8 cellular contexts compared by ENCODE assay signal in the genomic region with DNA sequence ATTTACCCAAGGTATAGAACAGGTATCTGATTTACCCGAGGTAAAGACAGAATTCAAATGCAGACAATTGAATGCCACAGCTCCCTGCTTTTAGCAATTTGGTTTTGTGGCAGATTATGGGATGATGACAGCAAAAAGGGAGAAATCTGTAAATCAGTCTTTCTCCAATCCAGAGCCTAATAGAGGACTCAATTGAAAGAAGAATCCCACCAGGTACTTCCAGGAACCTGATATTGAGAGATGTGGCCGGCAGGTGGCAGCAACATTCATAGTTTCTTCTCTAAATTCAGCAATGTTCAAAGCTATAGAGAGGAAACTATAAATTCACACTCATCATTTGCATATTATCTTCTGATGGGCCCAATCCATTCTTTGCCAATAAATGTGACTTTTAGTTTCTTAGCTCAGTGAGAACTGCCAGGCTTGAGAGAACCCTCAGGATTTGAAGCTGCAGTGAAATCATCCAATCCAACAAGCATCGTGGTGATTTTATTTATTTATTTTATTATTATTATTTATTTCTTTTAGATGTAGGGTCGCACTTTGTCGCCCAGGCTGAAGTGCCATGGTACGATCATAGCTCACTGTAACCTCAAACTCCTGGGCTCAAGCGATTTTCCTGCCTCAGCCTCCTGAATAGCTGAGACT. TPM values are rescaled to one million over a fixed set of nuclear protein-coding genes. Genes with fewer than 3 reads are reported as not detected.
A peak's percentile ranks its signal among the peaks of the same experiment; 100 is the strongest.
DNase-seq lines count a peak whose midpoint lies in the region; ATAC-seq and TF ChIP-seq lines count a peak whose summit lies in the region.

No MANE protein-coding gene starts in this region.

- no peaks in the 10 kb centered on the region for H3K9me3 Mint-ChIP-seq in activated naive CD4-positive, alpha-beta T cell treated with anti-CD3 and anti-CD28 coated beads, Interleukin-2, amount 50 U/mL, for 72 hours

- H3K79me2 ChIP-seq in SU-DHL-6 (ENCODE audit: insufficient read depth, low read length), result no peaks in the 10 kb centered on the region

- intact Hi-C loops in left ventricle myocardium inferior (cut with micrococcal nuclease) (loop anchor here (10.0 kb wide), 1 partner anchor 245 kb away; no protein-coding TSS in a partner anchor), sigmoid colon (cut with DNase I) (loop anchor here (5.0 kb wide), 2 partner anchors 243 to 518 kb away; no protein-coding TSS in a partner anchor)

- H3K27ac ChIP-seq in SU-DHL-6 (ENCODE audit: low read depth, low read length) (no peak overlapping the region), left ventricle myocardium inferior (replicated peaks) (no peak overlapping the region), sigmoid colon (no peak overlapping the region)

- no peak overlapping the region for H3K4me3 ChIP-seq in SU-DHL-6 (ENCODE audit: insufficient read depth, low read length, poor library complexity, severe bottlenecking)
- H3K4me3 ChIP-seq in left ventricle myocardium inferior, result no peak overlapping the region
- H3K4me3 ChIP-seq in sigmoid colon, result no peak overlapping the region

- peak; percentile 74 for TF ChIP-seq CTCF in SU-DHL-6 (IDR thresholded peaks at IDR 0.05; ENCODE audit: insufficient read depth, low read length, poor library complexity, severe bottlenecking)
- TF ChIP-seq CTCF in left ventricle myocardium inferior (IDR thresholded peaks at IDR 0.05; ENCODE audit: borderline replicate concordance), result peak; percentile 77
- TF ChIP-seq CTCF in sigmoid colon (IDR thresholded peaks at IDR 0.05), result peak; percentile 4 to 61 (median 43)

- H3K36me3 Mint-ChIP-seq in activated naive CD4-positive, alpha-beta T cell treated with anti-CD3 and anti-CD28 coated beads, Interleukin-2, amount 50 U/mL, for 72 hours, result no peaks in the 10 kb centered on the region

- DNase-seq in ELF-1 (ENCODE audit: low read depth, low spot score) (peak; percentile 27), NCI-H1105 treated with DMSO at 0.1 percent for 48 hours (lab: John Stamatoyannopoulos, UW) (peak; percentile 77), left ventricle myocardium inferior (peak; percentile 64), sigmoid colon (peak; percentile 75), 8988T (no peak)
- DNase-seq in activated naive CD4-positive, alpha-beta T cell treated with anti-CD3 and anti-CD28 coated beads, Interleukin-2, amount 50 U/mL, for 72 hours (ENCODE audit: low spot score in 2 of 2), result peak in 1 of 2 donors; percentile 60

- no peak overlapping the region for H3K4me2 ChIP-seq in SU-DHL-6 (ENCODE audit: low read depth, low read length, poor library complexity, severe bottlenecking)

- H3K27me3 ChIP-seq in SU-DHL-6 (ENCODE audit: low read length), result no peaks in the 10 kb centered on the region
- no peaks in the 10 kb centered on the region for H3K27me3 ChIP-seq in left ventricle myocardium inferior (ENCODE audit: low read depth)
- no peaks in the 10 kb centered on the region for H3K27me3 ChIP-seq in sigmoid colon

- H3K9me3 ChIP-seq in SU-DHL-6 (ENCODE audit: insufficient read depth, low read length) (no peaks in the 10 kb centered on the region), left ventricle myocardium inferior (replicated peaks) (no peaks in the 10 kb centered on the region), sigmoid colon (no peaks in the 10 kb centered on the region)

- no peaks in the 10 kb centered on the region for H4K20me1 ChIP-seq in SU-DHL-6 (ENCODE audit: low read depth, low read length)

- no peak for TF ChIP-seq POLR2A in sigmoid colon (IDR thresholded peaks at IDR 0.05)

- H3K9me2 ChIP-seq in SU-DHL-6 (replicated peaks; ENCODE audit: insufficient read depth, low read length), result no peaks in the 10 kb centered on the region

- WGBS in sigmoid colon, 2 donors, result 45 to 56% methylated on average over 7 of the region's 7 CpGs

- H3K4me1 ChIP-seq in left ventricle myocardium inferior (no peaks in the 10 kb centered on the region), sigmoid colon (no peaks in the 10 kb centered on the region)

- no peaks in the 10 kb centered on the region for H3K36me3 ChIP-seq in SU-DHL-6 (ENCODE audit: low read length)
- no peaks in the 10 kb centered on the region for H3K36me3 ChIP-seq in left ventricle myocardium inferior
- no peaks in the 10 kb centered on the region for H3K36me3 ChIP-seq in sigmoid colon

- no peak for TF ChIP-seq EP300 in sigmoid colon (IDR thresholded peaks at IDR 0.05)

- H3F3A ChIP-seq in SU-DHL-6 (ENCODE audit: insufficient read depth), result no peaks in the 10 kb centered on the region

- no peak overlapping the region for H3K9ac ChIP-seq in SU-DHL-6 (ENCODE audit: low read length)

- H2AFZ ChIP-seq in SU-DHL-6 (ENCODE audit: low read depth, low read length, severe bottlenecking), result no peak overlapping the region

- H3K27ac Mint-ChIP-seq in activated naive CD4-positive, alpha-beta T cell treated with anti-CD3 and anti-CD28 coated beads, Interleukin-2, amount 50 U/mL, for 72 hours, result no peak overlapping the region

- peak; percentile 75 to 76 for ATAC-seq in activated naive CD4-positive, alpha-beta T cell treated with anti-CD3 and anti-CD28 coated beads, Interleukin-2, amount 50 U/mL, for 72 hours
- no peak for ATAC-seq in HG02870 (IDR thresholded peaks at IDR 0.05; ENCODE audit: unreplicated experiment)

RNA-seq across cellular contexts. Expression of gene PHACTR4, which starts 9.8 kb away (rescaled TPM):
- total RNA-seq in activated naive CD4-positive, alpha-beta T cell treated with anti-CD3 and anti-CD28 coated beads, Interleukin-2, amount 50 U/mL, for 72 hours, result 10 to 100 TPM; 23.5 to 30.4 TPM
- 13.6 TPM for total RNA-seq in left ventricle myocardium inferior
- total RNA-seq in sigmoid colon, result 10 to 100 TPM; 35.2 to 57.4 (median 38.4) TPM
- polyA plus RNA-seq in sigmoid colon, result 10 to 100 TPM; 21.6 to 31.9 (median 24.4) TPM

RNA-seq across cellular contexts. Expression of gene MED18, which starts 30.9 kb away (rescaled TPM):
- total RNA-seq in activated naive CD4-positive, alpha-beta T cell treated with anti-CD3 and anti-CD28 coated beads, Interleukin-2, amount 50 U/mL, for 72 hours, result 10 to 100 TPM; 17.1 to 19.1 TPM
- total RNA-seq in left ventricle myocardium inferior (10.8 TPM), sigmoid colon (10 to 100 TPM in 3 of 4 donors, 1 to 10 TPM in 1; 5.2 to 21.6 (median 12.7) TPM)
- polyA plus RNA-seq in sigmoid colon, result 10 to 100 TPM; 16.2 to 31.8 (median 31.0) TPM
